8 cellular contexts compared by ENCODE assay signal in genomic region chr16:11670171-11671131, GRCh38. TPM values are rescaled to one million over a fixed set of nuclear protein-coding genes. Genes with fewer than 3 reads are reported as not detected.
DNase-seq lines count a peak whose midpoint lies in the region; ATAC-seq, FAIRE-seq and TF ChIP-seq lines count a peak whose summit lies in the region.

No MANE protein-coding gene starts in this region.

- no peak overlapping the region for H2AFZ ChIP-seq in mammary epithelial cell (ENCODE audit: low read depth, low read length)

- no peaks in the 10 kb centered on the region for H3K27me3 ChIP-seq in mammary epithelial cell (ENCODE audit: insufficient read depth, low read length)
- H3K27me3 ChIP-seq in pancreas, result no peaks in the 10 kb centered on the region

- BruUV-seq in mammary epithelial cell (replicated peaks; lab: Mats Ljungman, UMichigan), result no TSS peak

- dilution Hi-C loops in mammary epithelial cell (cut with HindIII; ENCODE audit: low sequenced_read_pairs), result loop anchor here (5.0 kb wide), 2 partner anchors 42 to 48 kb away; no protein-coding TSS in a partner anchor

- no peaks in the 10 kb centered on the region for H4K20me1 ChIP-seq in mammary epithelial cell (ENCODE audit: insufficient read depth, low read length)

- 26% methylated on average over 9 of the region's 27 CpGs for WGBS in mammary epithelial cell (ENCODE audit: low coverage, missing lambda C conversion rate)
- 68 to 75% methylated on average over 27 of the region's 27 CpGs for WGBS in pancreas, 2 donors

- DNase-seq in GM12864 (ENCODE audit: low read depth) (no peak), mammary epithelial cell (no peak), pancreas (peak in 4 of 6 donors; percentile 35 to 77 (median 50)), NCI-H146 treated with DMSO at 0.1 percent for 48 hours (lab: John Stamatoyannopoulos, UW; ENCODE audit: unreplicated experiment) (no peak), OCI-M2 (lab: John Stamatoyannopoulos, UW; ENCODE audit: unreplicated experiment) (no peak), NCI-H82 treated with DMSO at 0.1 percent for 48 hours (lab: John Stamatoyannopoulos, UW; ENCODE audit: unreplicated experiment) (no peak)

- H3K27ac ChIP-seq in mammary epithelial cell (ENCODE audit: insufficient read depth, low read depth, low read length) (no peak overlapping the region), pancreas (peak overlapping the region in 1 of 4 donors; percentile 39)

- H3K79me2 ChIP-seq in mammary epithelial cell (ENCODE audit: insufficient read depth, low read length), result peaks cover 58% of the 10 kb centered on the region

- CTCF ChIA-PET in mammary epithelial cell (lab: Charles Lee; ENCODE audit: low non-redundant PET), result no interaction called here

- peaks cover 73% of the 10 kb centered on the region for H3K4me1 ChIP-seq in mammary epithelial cell (ENCODE audit: insufficient read depth, low read length)
- H3K4me1 ChIP-seq in pancreas, result peaks cover 0 to 17% (median 10%) of the 10 kb centered on the region in 3 donors

- H3K9me3 ChIP-seq in mammary epithelial cell (replicated peaks; ENCODE audit: insufficient read depth, low read length) (no peaks in the 10 kb centered on the region), pancreas (no peaks in the 10 kb centered on the region)

- H3K36me3 ChIP-seq in mammary epithelial cell (ENCODE audit: insufficient read depth, low read length) (no peaks in the 10 kb centered on the region), pancreas (no peaks in the 10 kb centered on the region)

- H3K9ac ChIP-seq in mammary epithelial cell (ENCODE audit: insufficient read depth, low read length), result no peak overlapping the region

- H3K4me3 ChIP-seq in GM12864 (ENCODE audit: low read depth, low read length) (peak overlapping the region; percentile 82), mammary epithelial cell (replicated peaks in 1 of 3; ENCODE audit: insufficient read depth in 1 of 3, low read depth in 2 of 3, low read length in 3 of 3) (peak overlapping the region in 1 of 3 experiments; percentile 90), pancreas (no peak overlapping the region)

- H3K4me2 ChIP-seq in mammary epithelial cell (ENCODE audit: insufficient read depth, low read depth, low read length), result peak overlapping the region; percentile 99

- TF ChIP-seq CTCF in GM12864 (IDR thresholded peaks at IDR 0.05; ENCODE audit: low read depth, low read length, missing control alignments) (no peak), mammary epithelial cell (conservative IDR thresholded peaks at IDR 0.05 in 1 of 2, IDR thresholded peaks at IDR 0.05 in 1 of 2; ENCODE audit: extremely low read depth in 1 of 2, insufficient read depth in 1 of 2, low read depth in 1 of 2, low read length in 2 of 2) (no peak), pancreas (IDR thresholded peaks at IDR 0.05) (no peak)

- in situ Hi-C loops in mammary epithelial cell (cut with MboI; ENCODE audit: low sequenced_read_pairs in 2 of 2), result loop anchor here in 1 of 2 donors (25.0 kb wide), 2 partner anchors 258 to 708 kb away; no protein-coding TSS in a partner anchor

- ATAC-seq in HG03108 (IDR thresholded peaks at IDR 0.05; ENCODE audit: unreplicated experiment) (peak; percentile 31), pancreas (no peak), HG03045 (IDR thresholded peaks at IDR 0.05; ENCODE audit: unreplicated experiment) (no peak)

- intact Hi-C loops in mammary epithelial cell (cut with micrococcal nuclease) (no loop called here), pancreas (cut with DNase I) (no loop called here)

- no peak for FAIRE-seq in pancreas (lab: Jason Lieb, UNC)

RNA-seq across cellular contexts. Expression of gene SNN, which starts 2.2 kb away (rescaled TPM):
- 10 to 100 TPM; 14.2 to 32.7 TPM for total RNA-seq in mammary epithelial cell
- 14.2 TPM for polyA plus RNA-seq in mammary epithelial cell
- polyA minus RNA-seq in mammary epithelial cell, result 13.4 TPM
- total RNA-seq in pancreas, result 10 to 100 TPM in 1 of 6 donors, 1 to 10 TPM in 5; 3.9 to 10.6 (median 4.5) TPM
- 1 to 10 TPM; 4.0 to 4.6 TPM for polyA plus RNA-seq in pancreas

Comparison
In these comparisons a context has a peak if more than half of its experiments do, and no peak if none do; other contexts are left out.
1. DNase-seq: peak in pancreas (4 of 6); none in GM12864 (single experiment), mammary epithelial cell (single experiment), NCI-H146 treated with DMSO at 0.1 percent for 48 hours (single experiment), OCI-M2 (single experiment) and NCI-H82 treated with DMSO at 0.1 percent for 48 hours (single experiment).